In genomic region chr13:53719281-53719680, GRCh38 we compare ENCODE assay signal across 2 cellular contexts.
"Had no signal": no experiment of that assay in that cellular context is flagged by ENCODE, and none has a peak within 500 bp of the region (broad histone marks: within the 10 kb centered on the region; RNA-seq: fewer than 3 reads in every experiment).

No MANE protein-coding gene starts in this region.

- DNase-seq: GDM1, GF-D8 had no signal
